Comparison of ENCODE assay signal across 23 cellular contexts in the genomic region with DNA sequence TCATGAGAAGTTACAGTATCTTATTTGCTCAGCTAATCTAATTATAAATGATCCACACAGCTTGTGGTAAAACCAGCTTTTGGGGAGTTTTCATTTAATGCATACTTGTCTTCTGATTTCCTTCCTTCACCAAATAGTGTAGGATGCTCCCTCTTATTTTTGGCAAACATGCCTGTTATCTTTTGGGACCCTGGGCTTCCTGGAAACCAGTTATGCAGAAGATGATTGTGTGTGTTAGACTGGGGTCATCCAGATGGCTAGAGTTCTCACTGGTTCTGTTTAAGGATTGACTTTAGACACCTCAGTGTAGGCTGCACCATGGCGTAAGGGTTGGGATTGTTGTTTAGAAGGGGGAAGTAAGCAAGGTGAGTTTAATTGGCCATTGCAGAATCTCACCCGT.
DNase-seq lines count a peak whose midpoint lies in the region; ATAC-seq, FAIRE-seq and TF ChIP-seq lines count a peak whose summit lies in the region.
"Had no signal": no experiment of that assay in that cellular context is flagged by ENCODE, and none has a peak within 500 bp of the region (broad histone marks: within the 10 kb centered on the region; RNA-seq: fewer than 3 reads in every experiment).

No MANE protein-coding gene starts in this region.

- POLR2A ChIA-PET in HepG2 (lab: Yijun Ruan, JAX), result interaction anchor here (2.8 kb wide), 1 partner anchor 383 kb away, joined by 7 read pairs; no protein-coding TSS in a partner anchor

- no peaks in the 10 kb centered on the region for H4K20me1 ChIP-seq in HepG2 (ENCODE audit: insufficient read depth, low read length)

- WGBS in HepG2 (ENCODE audit: low lambda C conversion rate), result 98% methylated on average over 2 of the region's 2 CpGs
- 81% methylated on average over 2 of the region's 2 CpGs for WGBS in right lobe of liver (ENCODE audit: insufficient coverage, low coverage, low lambda C conversion rate, missing lambda C conversion rate)

- in situ Hi-C loops in HepG2 (cut with HindIII; ENCODE audit: extremely low pct_ligation_motif_present, low pct_unique_long_range_greater_than_20kb), result loop anchor here (5.0 kb wide), 1 partner anchor 94 kb away; no protein-coding TSS in a partner anchor

- FAIRE-seq in HepG2 (lab: Jason Lieb, UNC), result peak; percentile 30
- FAIRE-seq: GM12891 had no signal

- H3K4me3 ChIP-seq in HepG2 (replicated peaks in 1 of 3; ENCODE audit: insufficient read depth in 1 of 3, low read depth in 2 of 3, low read length in 3 of 3), result no peak overlapping the region
- no peak overlapping the region for H3K4me3 ChIP-seq in right lobe of liver
- H3K4me3 ChIP-seq in SK-N-MC, result no peak overlapping the region
- H3K4me3 ChIP-seq: adrenal gland, coronary artery, Peyer's patch, SJSA1, testis, vagina had no signal

- H3K4me1 ChIP-seq in HepG2 (ENCODE audit: insufficient read depth, low read length), result peaks cover 8% of the 10 kb centered on the region
- peaks cover 0 to 34% (median 14%) of the 10 kb centered on the region in 4 donors for H3K4me1 ChIP-seq in right lobe of liver

- H3K27ac Mint-ChIP-seq in endothelial cell (ENCODE audit: unreplicated experiment) (peak overlapping the region; percentile 42), osteocyte (ENCODE audit: unreplicated experiment) (no peak overlapping the region)
- H3K27ac Mint-ChIP-seq: activated T-helper 1 cell treated with anti-CD3 and anti-CD28 coated beads, Interleukin-12 subunit alpha, Interleukin-12 subunit beta, Interleukin-2, Interleukin-4 antibody, amounts not matched to agents 30 ng/mL and 10 ng/mL and 1 ng/mL, durations not matched to agents 14 hours and 24 hours and 36 hours; endodermal cell; nephron progenitor cell; T-helper 1 cell treated with Interleukin-12 subunit alpha and Interleukin-12 subunit beta and Interleukin-4 antibody, amounts not matched to agents 30 μg/mL and 1 μg/mL, for 36 hours had no signal

- H3K27ac ChIP-seq in HepG2 (ENCODE audit: extremely low read length, insufficient read depth, low read length) (no peak overlapping the region), right lobe of liver (no peak overlapping the region), SK-N-MC (peak overlapping the region; percentile 84)
- H3K27ac ChIP-seq: Peyer's patch, SJSA1, testis, vagina had no signal

- CTCF ChIA-PET in HepG2 (lab: Yijun Ruan, JAX; ENCODE audit: low intra/inter-chr PET ratio, low total read pairs), result interaction anchor here (1.0 to 1.6 kb wide), 3 partner anchors 8 to 386 kb away, joined by 4 to 5 read pairs (median 4); no protein-coding TSS in a partner anchor

- TF ChIP-seq CTCF in HepG2 (CRISPR knock-in tag; IDR thresholded peaks at IDR 0.05) (no peak), right lobe of liver (IDR thresholded peaks at IDR 0.05) (no peak), endothelial cell (IDR thresholded peaks at IDR 0.05; ENCODE audit: unreplicated experiment) (no peak), osteocyte (IDR thresholded peaks at IDR 0.05) (no peak)

- TF ChIP-seq RAD21 in HepG2 (CRISPR knock-in tag; IDR thresholded peaks at IDR 0.05), result no peak

- intact Hi-C loops in HepG2 (cut with micrococcal nuclease; ENCODE audit: unreplicated experiment), result no loop called here
- intact Hi-C loops in right lobe of liver (cut with DNase I), result loop anchor here in 1 of 2 donors (10.0 kb wide), 2 partner anchors 57 to 97 kb away; a partner anchor contains a TSS
- intact Hi-C loops in left colon (cut with DNase I, micrococcal nuclease), result loop anchor here (10.0 kb wide), 3 partner anchors 67 to 387 kb away; no protein-coding TSS in a partner anchor

- H3K79me2 ChIP-seq in HepG2 (ENCODE audit: insufficient read depth, low read length), result no peaks in the 10 kb centered on the region

- no peak overlapping the region for H3K4me2 ChIP-seq in HepG2 (ENCODE audit: low read depth, low read length)

- H3K9ac ChIP-seq in HepG2 (ENCODE audit: insufficient read depth, low read depth, low read length) (no peak overlapping the region), SK-N-MC (ENCODE audit: insufficient read length) (no peak overlapping the region)

- no TSS peak for BruUV-seq in HepG2 (replicated peaks; lab: Mats Ljungman, UMichigan)

- H3K9me3 Mint-ChIP-seq in endothelial cell (ENCODE audit: unreplicated experiment), result no peaks in the 10 kb centered on the region
- no peaks in the 10 kb centered on the region for H3K9me3 Mint-ChIP-seq in osteocyte (ENCODE audit: unreplicated experiment)
- H3K9me3 Mint-ChIP-seq: activated T-helper 1 cell treated with anti-CD3 and anti-CD28 coated beads, Interleukin-12 subunit alpha, Interleukin-12 subunit beta, Interleukin-2, Interleukin-4 antibody, amounts not matched to agents 30 ng/mL and 10 ng/mL and 1 ng/mL, durations not matched to agents 14 hours and 24 hours and 36 hours; endodermal cell; nephron progenitor cell; T-helper 1 cell treated with Interleukin-12 subunit alpha and Interleukin-12 subunit beta and Interleukin-4 antibody, amounts not matched to agents 30 μg/mL and 1 μg/mL, for 36 hours had no signal

- no peak for DNase-seq in HepG2 (ENCODE audit: low spot score)
- DNase-seq in right lobe of liver, result no peak
- no peak for DNase-seq in SK-N-MC (ENCODE audit: low read depth, low spot score)
- DNase-seq in endothelial cell (ENCODE audit: low spot score), result no peak
- DNase-seq in osteocyte (ENCODE audit: extremely low spot score, unreplicated experiment), result no peak
- no peak for DNase-seq in stimulated activated naive CD4-positive, alpha-beta T cell (lab: John Stamatoyannopoulos, UW)
- no peak for DNase-seq in left colon
- DNase-seq: Caco-2, DND-41, endodermal cell, MM.1S, NCI-H1436 treated with DMSO at 0.1 percent for 48 hours, NCI-H510A treated with DMSO at 0.1 percent for 48 hours, nephron progenitor cell, Peyer's patch, testis had no signal

- H3K36me3 ChIP-seq in HepG2 (replicated peaks in 1 of 2; ENCODE audit: control insufficient read depth in 1 of 2, insufficient read depth in 2 of 2, low read length in 2 of 2) (peaks cover 33 to 80% of the 10 kb centered on the region in 2 experiments), right lobe of liver (peaks cover 0 to 35% (median 8%) of the 10 kb centered on the region in 4 donors), SK-N-MC (ENCODE audit: insufficient read depth, low read length) (peaks cover 33% of the 10 kb centered on the region)

- no peak overlapping the region for H2AFZ ChIP-seq in HepG2 (ENCODE audit: low read length)

- H3K27me3 Mint-ChIP-seq in endothelial cell (ENCODE audit: unreplicated experiment) (peaks cover 5% of the 10 kb centered on the region), osteocyte (ENCODE audit: unreplicated experiment) (no peaks in the 10 kb centered on the region)

- H3K36me3 Mint-ChIP-seq in endothelial cell (ENCODE audit: low read depth, unreplicated experiment), result peaks cover 43% of the 10 kb centered on the region
- H3K36me3 Mint-ChIP-seq in osteocyte (ENCODE audit: unreplicated experiment), result peaks cover 22% of the 10 kb centered on the region

- H3K27me3 ChIP-seq in HepG2 (ENCODE audit: control insufficient read depth in 1 of 2, insufficient read depth in 2 of 2, low read length in 2 of 2) (no peaks in the 10 kb centered on the region), right lobe of liver (no peaks in the 10 kb centered on the region)
- H3K27me3 ChIP-seq: adrenal gland, Peyer's patch, SJSA1, testis, vagina had no signal

- H3K9me3 ChIP-seq in HepG2 (ENCODE audit: low read length) (no peaks in the 10 kb centered on the region), right lobe of liver (no peaks in the 10 kb centered on the region), SK-N-MC (ENCODE audit: low read depth, low read length) (no peaks in the 10 kb centered on the region)
- H3K9me3 ChIP-seq: adrenal gland, Caco-2, Peyer's patch, SJSA1, testis, vagina had no signal

- no peak for ATAC-seq in HepG2
- ATAC-seq in right lobe of liver, result no peak
- no peak for ATAC-seq in left colon

- no peak overlapping the region for H3K4me3 Mint-ChIP-seq in endothelial cell (ENCODE audit: unreplicated experiment)
- no peak overlapping the region for H3K4me3 Mint-ChIP-seq in osteocyte (ENCODE audit: unreplicated experiment)
- H3K4me3 Mint-ChIP-seq: activated T-helper 1 cell treated with anti-CD3 and anti-CD28 coated beads, Interleukin-12 subunit alpha, Interleukin-12 subunit beta, Interleukin-2, Interleukin-4 antibody, amounts not matched to agents 30 ng/mL and 10 ng/mL and 1 ng/mL, durations not matched to agents 14 hours and 24 hours and 36 hours; endodermal cell; nephron progenitor cell; T-helper 1 cell treated with Interleukin-12 subunit alpha and Interleukin-12 subunit beta and Interleukin-4 antibody, amounts not matched to agents 30 μg/mL and 1 μg/mL, for 36 hours had no signal

- TF ChIP-seq EP300 in HepG2 (IDR thresholded peaks at IDR 0.05; ENCODE audit: low read depth in 2 of 2, low read length in 2 of 2), result no peak
- TF ChIP-seq EP300 in HepG2 (CRISPR knock-in tag; IDR thresholded peaks at IDR 0.05; ENCODE audit: borderline replicate concordance), result no peak

- TF ChIP-seq POLR2A in HepG2 (IDR thresholded peaks at IDR 0.05; ENCODE audit: insufficient read depth in 1 of 2, low read depth in 2 of 2, low read length in 2 of 2), result no peak
- TF ChIP-seq POLR2A in right lobe of liver (IDR thresholded peaks at IDR 0.05), result no peak

- H3K4me1 Mint-ChIP-seq in endothelial cell (ENCODE audit: unreplicated experiment) (peaks cover 14% of the 10 kb centered on the region), osteocyte (ENCODE audit: unreplicated experiment) (peaks cover 17% of the 10 kb centered on the region)

TF ChIP-seq in HepG2, 621 proteins besides CTCF, POLR2A, EP300 and RAD21 (continues in another document):
- no peak for TF ChIP-seq NR2C2 (CRISPR knock-in tag; IDR thresholded peaks at IDR 0.05; ENCODE audit: borderline replicate concordance)
- TF ChIP-seq ZFY (CRISPR knock-in tag; IDR thresholded peaks at IDR 0.05), result no peak
- TF ChIP-seq ZNF572 (CRISPR knock-in tag; IDR thresholded peaks at IDR 0.05), result no peak
- TF ChIP-seq RBFOX2 (IDR thresholded peaks at IDR 0.05; ENCODE audit: low read depth, low read length), result no peak
- no peak for TF ChIP-seq ZNF850 (CRISPR knock-in tag; conservative IDR thresholded peaks at IDR 0.05)
- no peak for TF ChIP-seq HOXA5 (CRISPR knock-in tag; IDR thresholded peaks at IDR 0.05)
